14 cellular contexts compared by ENCODE assay signal in genomic region chr10:110326351-110327032, GRCh38. TPM values are rescaled to one million over a fixed set of nuclear protein-coding genes. Genes with fewer than 3 reads are reported as not detected.
DNase-seq lines count a peak whose midpoint lies in the region; ATAC-seq and TF ChIP-seq lines count a peak whose summit lies in the region.
"Had no signal": no experiment of that assay in that cellular context is flagged by ENCODE, and none has a peak within 500 bp of the region (broad histone marks: within the 10 kb centered on the region; RNA-seq: fewer than 3 reads in every experiment).

No MANE protein-coding gene starts in this region.

- H3K4me3 ChIP-seq in astrocyte of the spinal cord (ENCODE audit: low read depth, low read length) = no peak overlapping the region
- no peak overlapping the region for H3K4me3 ChIP-seq in gastrocnemius medialis
- H3K4me3 ChIP-seq: cardiac muscle cell had no signal

- H3K4me3 Mint-ChIP-seq in naive B cell = no peak overlapping the region

- peak; percentile 46 for ATAC-seq in HG02870 (IDR thresholded peaks at IDR 0.05; ENCODE audit: unreplicated experiment)
- ATAC-seq in naive B cell (ENCODE audit: low read depth in 2 of 2) = no peak
- ATAC-seq in gastrocnemius medialis = no peak
- no peak for ATAC-seq in GM18861 (IDR thresholded peaks at IDR 0.05; ENCODE audit: unreplicated experiment)
- no peak for ATAC-seq in GM19467 (IDR thresholded peaks at IDR 0.05; ENCODE audit: unreplicated experiment)
- ATAC-seq: right cardiac atrium had no signal

- in situ Hi-C loops in astrocyte of the spinal cord (cut with HindIII; ENCODE audit: low sequenced_read_pairs) (no loop called here), gastrocnemius medialis (cut with MboI; ENCODE audit: low sequenced_read_pairs in 4 of 4) (no loop called here)

- intact Hi-C loops in gastrocnemius medialis (cut with DNase I; ENCODE audit: low total_unique reads) = no loop called here

- peak; percentile 74 for DNase-seq in GM04503 (ENCODE audit: low read depth)
- DNase-seq in astrocyte of the spinal cord (ENCODE audit: low read depth, low spot score) = peak; percentile 92
- DNase-seq in naive B cell = no peak
- no peak for DNase-seq in gastrocnemius medialis
- DNase-seq in ecto neural progenitor cell (ENCODE audit: low spot score) = no peak
- DNase-seq: H7, kidney, NCI-H748 treated with DMSO at 0.1 percent for 48 hours, right cardiac atrium had no signal

- no peaks in the 10 kb centered on the region for H3K9me3 ChIP-seq in gastrocnemius medialis

- TF ChIP-seq CTCF in astrocyte of the spinal cord (IDR thresholded peaks at IDR 0.05; ENCODE audit: low read depth, low read length) = no peak
- TF ChIP-seq CTCF in gastrocnemius medialis (IDR thresholded peaks at IDR 0.05 in 4 of 5, conservative IDR thresholded peaks at IDR 0.05 in 1 of 5) = no peak

- H3K27ac ChIP-seq in gastrocnemius medialis = no peak overlapping the region
- H3K27ac ChIP-seq: cardiac muscle cell, VCaP had no signal

- H3K27ac Mint-ChIP-seq in naive B cell = peak overlapping the region in 5 of 6 donors; percentile 22 to 91 (median 57)

- no peaks in the 10 kb centered on the region for H3K27me3 ChIP-seq in gastrocnemius medialis
- H3K27me3 ChIP-seq: cardiac muscle cell had no signal

- H3K9me3 Mint-ChIP-seq in naive B cell = peaks cover 8 to 29% (median 18%) of the 10 kb centered on the region in 7 donors

- H3K4me1 ChIP-seq in gastrocnemius medialis = no peaks in the 10 kb centered on the region

- peaks cover 0 to 18% (median 7%) of the 10 kb centered on the region in 3 donors for H3K27me3 Mint-ChIP-seq in naive B cell

- H3K36me3 Mint-ChIP-seq in naive B cell = peaks cover 7 to 31% of the 10 kb centered on the region in 2 donors

- no peak for TF ChIP-seq POLR2A in gastrocnemius medialis (IDR thresholded peaks at IDR 0.05)

- H3K4me1 Mint-ChIP-seq in naive B cell = peaks cover 19 to 41% (median 31%) of the 10 kb centered on the region in 3 donors

- no peaks in the 10 kb centered on the region for H3K36me3 ChIP-seq in gastrocnemius medialis
- H3K36me3 ChIP-seq: cardiac muscle cell had no signal

RNA-seq across cellular contexts. Expression of gene SMNDC1, which starts 21.8 kb away (rescaled TPM):
- polyA plus RNA-seq in naive B cell (ENCODE audit: low read depth in 6 of 6) = 10 to 100 TPM; 11.9 to 20.8 (median 15.9) TPM
- 10 to 100 TPM in 2 of 4 donors, 1 to 10 TPM in 2; 7.3 to 23.9 (median 10.0) TPM for total RNA-seq in gastrocnemius medialis

Comparison
In these comparisons a context has a peak if more than half of its experiments do, and no peak if none do; other contexts are left out.
1. DNase-seq: peak in GM04503 (single experiment) and astrocyte of the spinal cord (single experiment); none in naive B cell (single experiment), gastrocnemius medialis (0 of 2) and ecto neural progenitor cell (single experiment).